In genomic region chr4:153346031-153346430, GRCh38 we compare ENCODE assay signal across 2 cellular contexts.
TF ChIP-seq lines count a peak whose summit lies in the region.

No MANE protein-coding gene starts in this region.

TF ChIP-seq in SK-N-SH, 30 proteins besides CTCF, POLR2A, EP300 and RAD21 (continued from another document):
- TF ChIP-seq TCF12 (IDR thresholded peaks at IDR 0.05) (no peak), IRF3 (IDR thresholded peaks at IDR 0.05; ENCODE audit: low read depth, low read length) (no peak), GABPA (IDR thresholded peaks at IDR 0.05; ENCODE audit: low read depth) (no peak)

TF ChIP-seq in SK-N-SH treated with all-trans-retinoic acid at 6 μM for 48 hours, 23 proteins besides CTCF, POLR2A, EP300 and RAD21 (continued from another document):
- TF ChIP-seq ZNF8 (CRISPR knock-in tag; IDR thresholded peaks at IDR 0.05): no peak
- TF ChIP-seq ZNF565 (CRISPR knock-in tag; conservative IDR thresholded peaks at IDR 0.05; ENCODE audit: low read depth): no peak
- no peak for TF ChIP-seq ISL1 (CRISPR knock-in tag; IDR thresholded peaks at IDR 0.05)
- TF ChIP-seq ZFP3 (CRISPR knock-in tag; IDR thresholded peaks at IDR 0.05): no peak
- TF ChIP-seq ZC3H10 (CRISPR knock-in tag; IDR thresholded peaks at IDR 0.05): no peak
- no peak for TF ChIP-seq ESRRG (CRISPR knock-in tag; IDR thresholded peaks at IDR 0.05)
- TF ChIP-seq PPARA (CRISPR knock-in tag; IDR thresholded peaks at IDR 0.05; ENCODE audit: borderline replicate concordance): no peak
